11 cellular contexts compared by ENCODE assay signal in the genomic region with DNA sequence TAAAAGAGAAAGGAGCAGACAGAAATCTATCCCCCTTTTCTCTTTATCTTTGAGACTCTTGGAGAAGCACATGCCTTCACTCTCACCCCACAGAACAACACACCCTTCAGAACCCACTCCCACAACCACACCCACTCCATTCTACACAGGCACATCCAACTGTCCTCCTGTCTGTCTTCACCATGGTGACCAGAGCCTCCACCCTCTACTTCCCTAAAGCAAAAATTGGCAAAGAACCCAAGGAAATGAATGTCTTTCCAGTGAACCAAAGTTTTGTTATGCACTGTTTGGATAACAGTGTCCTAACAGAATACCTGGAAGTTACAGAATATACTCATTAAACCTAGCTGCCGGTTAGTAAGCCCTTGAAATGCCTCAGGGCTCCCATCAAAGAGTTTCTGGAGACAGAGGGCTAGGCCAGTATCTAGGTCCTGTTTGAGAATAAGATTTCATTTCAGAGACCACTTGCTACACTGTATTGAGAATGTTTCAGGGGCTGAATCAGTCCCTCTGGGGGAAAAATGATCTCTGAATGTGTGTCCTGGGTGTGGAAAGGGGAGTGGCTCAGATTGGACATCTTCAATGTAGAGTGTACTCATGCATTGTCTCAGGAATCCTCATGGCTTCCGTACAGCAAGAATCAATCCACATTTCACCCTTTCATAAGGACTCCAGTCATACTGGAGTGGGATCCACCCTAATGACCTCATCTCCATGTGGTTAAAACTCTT.
DNase-seq lines count a peak whose midpoint lies in the region; ATAC-seq and TF ChIP-seq lines count a peak whose summit lies in the region.
"Had no signal": no experiment of that assay in that cellular context is flagged by ENCODE, and none has a peak within 500 bp of the region (broad histone marks: within the 10 kb centered on the region; RNA-seq: fewer than 3 reads in every experiment).

No MANE protein-coding gene starts in this region.

- H3K27ac ChIP-seq in right cardiac atrium (ENCODE audit: low read length) (peak overlapping the region; percentile 82), suprapubic skin (peak overlapping the region; percentile 81)

- peak; percentile 32 to 68 for ATAC-seq in right cardiac atrium
- no peak for ATAC-seq in HG03457 (IDR thresholded peaks at IDR 0.05; ENCODE audit: unreplicated experiment)
- ATAC-seq in HG03108 (IDR thresholded peaks at IDR 0.05; ENCODE audit: unreplicated experiment) = no peak
- ATAC-seq: stimulated activated naive B cell treated with anti-CD40 and anti-IgM and Interleukin-4, amounts not matched to agents 10 μg/mL and 1 μg/mL and 100 μg/mL, for 72 hours had no signal

- peak; percentile 45 for DNase-seq in M059J (ENCODE audit: low read depth)
- peak; percentile 11 for DNase-seq in astrocyte of the hippocampus (ENCODE audit: low read depth, low spot score)
- DNase-seq in right cardiac atrium = no peak
- DNase-seq in suprapubic skin (ENCODE audit: low spot score in 2 of 2) = no peak
- DNase-seq in activated T-cell treated with anti-CD3 and anti-CD28 coated beads, Interleukin-2, amount 50 U/mL, for 1 hour = no peak
- DNase-seq: left cardiac atrium; NCI-H345; stimulated activated naive B cell treated with anti-CD40 and anti-IgM and Interleukin-4, amounts not matched to agents 10 μg/mL and 1 μg/mL and 100 μg/mL, for 72 hours had no signal

- peaks cover 11% of the 10 kb centered on the region for H3K4me1 ChIP-seq in right cardiac atrium (ENCODE audit: control insufficient read depth, insufficient read depth, low read length)
- peaks cover 40% of the 10 kb centered on the region for H3K4me1 ChIP-seq in suprapubic skin

- no peaks in the 10 kb centered on the region for H3K9me3 ChIP-seq in right cardiac atrium (ENCODE audit: control insufficient read depth, low read length)
- no peaks in the 10 kb centered on the region for H3K9me3 ChIP-seq in suprapubic skin

- no peaks in the 10 kb centered on the region for H3K36me3 ChIP-seq in suprapubic skin

- no peak for TF ChIP-seq EP300 in suprapubic skin (IDR thresholded peaks at IDR 0.05)

- H3K27me3 ChIP-seq in right cardiac atrium (ENCODE audit: control insufficient read depth, insufficient read depth) (no peaks in the 10 kb centered on the region), suprapubic skin (no peaks in the 10 kb centered on the region)

- no peak overlapping the region for H3K4me3 ChIP-seq in right cardiac atrium (ENCODE audit: low read length)
- no peak overlapping the region for H3K4me3 ChIP-seq in suprapubic skin
- H3K4me3 ChIP-seq: smooth muscle cell had no signal

- TF ChIP-seq CTCF in suprapubic skin (IDR thresholded peaks at IDR 0.05) = no peak

- intact Hi-C loops in right cardiac atrium (cut with DNase I) = loop anchor here in 1 of 4 donors (5.0 kb wide), 1 partner anchor 33 kb away; no protein-coding TSS in a partner anchor

- 61% methylated on average over 2 of the region's 2 CpGs for WGBS in right cardiac atrium
- WGBS in suprapubic skin = 24% methylated on average over 2 of the region's 2 CpGs

- TF ChIP-seq POLR2A in suprapubic skin (IDR thresholded peaks at IDR 0.05) = no peak

Comparison
In these comparisons a context has a peak if more than half of its experiments do, and no peak if none do; other contexts are left out.
1. DNase-seq: peak in M059J (single experiment) and astrocyte of the hippocampus (single experiment); none in right cardiac atrium (0 of 3), suprapubic skin (0 of 2) and activated T-cell treated with anti-CD3 and anti-CD28 coated beads, Interleukin-2, amount 50 U/mL, for 1 hour (single experiment).
2. ATAC-seq: peak in right cardiac atrium (2 of 2); none in HG03457 (single experiment) and HG03108 (single experiment).